12 cellular contexts compared by ENCODE assay signal in genomic region chr5:72013741-72014703, GRCh38.
A peak's percentile ranks its signal among the peaks of the same experiment; 100 is the strongest.
DNase-seq lines count a peak whose midpoint lies in the region; ATAC-seq, FAIRE-seq and TF ChIP-seq lines count a peak whose summit lies in the region.
"Had no signal": no experiment of that assay in that cellular context is flagged by ENCODE, and none has a peak within 500 bp of the region (broad histone marks: within the 10 kb centered on the region; RNA-seq: fewer than 3 reads in every experiment).

No MANE protein-coding gene starts in this region.

- no peaks in the 10 kb centered on the region for H3K79me2 ChIP-seq in mesendoderm (ENCODE audit: control insufficient read depth, insufficient read depth, low read length)

- no CpG with 5 or more reads among the region's 12 CpGs for WGBS in mesendoderm (ENCODE audit: extremely low coverage, insufficient coverage, low lambda C conversion rate)

- H3K36me3 ChIP-seq in bronchial epithelial cell (ENCODE audit: control insufficient read depth, insufficient read depth, low read length) = no peaks in the 10 kb centered on the region
- H3K36me3 ChIP-seq in mesendoderm (ENCODE audit: control insufficient read depth, insufficient read depth, low read length) = no peaks in the 10 kb centered on the region
- H3K36me3 ChIP-seq: BLaER1, heart left ventricle had no signal

- H3K27ac ChIP-seq in mesendoderm (ENCODE audit: low read depth, low read length) = no peak overlapping the region
- H3K27ac ChIP-seq: BLaER1, heart left ventricle had no signal

- no peak overlapping the region for H2BK5ac ChIP-seq in mesendoderm (ENCODE audit: low read length)

- no peak overlapping the region for H3K18ac ChIP-seq in mesendoderm (ENCODE audit: low read length)

- TF ChIP-seq CTCF in bronchial epithelial cell (IDR thresholded peaks at IDR 0.05; ENCODE audit: insufficient read depth, low read length, severe bottlenecking) = no peak

- DNase-seq in DMS153 treated with DMSO at 0.1 percent for 48 hours (lab: John Stamatoyannopoulos, UW; ENCODE audit: unreplicated experiment) = peak; percentile 35
- DNase-seq in NCI-H2107 (lab: John Stamatoyannopoulos, UW) = peak; percentile 41
- DNase-seq in bronchial epithelial cell (ENCODE audit: low read depth) = peak; percentile 51
- peak; percentile 13 for DNase-seq in mesendoderm
- no peak for DNase-seq in effector CD4-positive, alpha-beta T cell
- DNase-seq: Karpas-422; stimulated activated CD4-positive, alpha-beta T cell treated with anti-CD3 and anti-CD28 coated beads, Interleukin-2, amount 100 ng/mL, for 48 hours had no signal

- H3K4me2 ChIP-seq in mesendoderm (ENCODE audit: low read length) = no peak overlapping the region
- H3K4me2 ChIP-seq: BLaER1 had no signal

- H2BK120ac ChIP-seq in mesendoderm (ENCODE audit: low read depth, low read length) = no peak overlapping the region

- no peak overlapping the region for H3K23ac ChIP-seq in mesendoderm (ENCODE audit: low read length)

- H3K27me3 ChIP-seq in bronchial epithelial cell (ENCODE audit: control insufficient read depth, insufficient read depth, low read length) = no peaks in the 10 kb centered on the region
- H3K27me3 ChIP-seq in mesendoderm (ENCODE audit: insufficient read depth, low read length, poor library complexity) = no peaks in the 10 kb centered on the region
- H3K27me3 ChIP-seq: BLaER1, heart left ventricle had no signal

- no peak overlapping the region for H4K8ac ChIP-seq in mesendoderm (ENCODE audit: low read depth, low read length)

- no peak for FAIRE-seq in bronchial epithelial cell (lab: Jason Lieb, UNC)

- H3K4ac ChIP-seq in mesendoderm (ENCODE audit: low read depth, low read length) = no peak overlapping the region

- no peak overlapping the region for H2BK15ac ChIP-seq in mesendoderm (replicated peaks; ENCODE audit: low read depth)

- H3K79me1 ChIP-seq in mesendoderm (ENCODE audit: low read length) = no peaks in the 10 kb centered on the region

- no peak overlapping the region for H3K4me3 ChIP-seq in bronchial epithelial cell (ENCODE audit: low read depth, low read length)
- no peak overlapping the region for H3K4me3 ChIP-seq in mesendoderm (ENCODE audit: low read length)
- H3K4me3 ChIP-seq: BLaER1, heart left ventricle had no signal

- H4K5ac ChIP-seq in mesendoderm (ENCODE audit: low read length) = no peak overlapping the region

- no peak overlapping the region for H3K56ac ChIP-seq in mesendoderm (ENCODE audit: low read length)

- no peak overlapping the region for H3K9ac ChIP-seq in mesendoderm (ENCODE audit: low read length)
- H3K9ac ChIP-seq: BLaER1 had no signal

- H2AK5ac ChIP-seq in mesendoderm (ENCODE audit: low read length) = no peak overlapping the region

- no peak for ATAC-seq in GM21825 (IDR thresholded peaks at IDR 0.05; ENCODE audit: unreplicated experiment)
- no peak for ATAC-seq in GM18907 (IDR thresholded peaks at IDR 0.05; ENCODE audit: unreplicated experiment)
- no peak for ATAC-seq in GM19035 (IDR thresholded peaks at IDR 0.05; ENCODE audit: unreplicated experiment)

- H3K4me1 ChIP-seq in mesendoderm (ENCODE audit: control insufficient read depth, low read depth, low read length) = no peaks in the 10 kb centered on the region
